ENCODE assay signal across 27 cellular contexts in the genomic region with DNA sequence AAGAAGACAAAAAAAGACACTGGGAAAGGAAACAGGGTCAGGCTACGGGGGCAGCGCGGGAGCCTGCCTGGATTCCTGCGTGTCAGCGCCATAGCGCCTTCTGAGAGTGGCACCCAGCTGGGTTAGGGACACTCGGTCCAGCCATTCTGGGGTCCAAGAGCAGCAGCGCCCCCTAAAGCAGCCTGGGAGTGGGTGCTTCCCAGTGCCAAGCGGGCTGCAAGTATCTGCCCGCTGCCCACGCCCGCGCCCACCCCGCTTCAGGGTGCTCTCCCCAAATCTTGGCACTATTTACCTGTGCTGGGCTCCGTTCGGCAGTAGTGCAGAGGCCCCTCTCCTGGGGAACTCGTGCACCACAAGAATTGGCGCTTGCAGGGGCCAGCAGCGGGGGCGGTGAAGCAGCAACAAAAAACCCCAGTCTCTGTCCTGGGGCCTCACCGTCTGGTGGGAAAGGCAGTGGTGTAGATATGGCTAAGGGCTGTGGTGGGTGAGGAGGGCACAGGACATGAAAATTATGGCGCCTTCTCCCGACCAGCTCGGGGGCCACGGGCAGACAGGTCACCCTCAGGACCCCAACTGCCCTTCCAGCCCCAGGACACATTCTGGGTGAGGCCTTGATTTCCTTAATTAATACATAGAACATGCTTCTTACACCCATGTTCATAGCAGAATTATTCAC. TPM values are rescaled to one million over a fixed set of nuclear protein-coding genes. Genes with fewer than 3 reads are reported as not detected.
A peak's percentile ranks its signal among the peaks of the same experiment; 100 is the strongest.
DNase-seq lines count a peak whose midpoint lies in the region; ATAC-seq, FAIRE-seq and TF ChIP-seq lines count a peak whose summit lies in the region.
"Had no signal": no experiment of that assay in that cellular context is flagged by ENCODE, and none has a peak within 500 bp of the region (broad histone marks: within the 10 kb centered on the region; RNA-seq: fewer than 3 reads in every experiment).

No MANE protein-coding gene starts in this region.

- peak; percentile 46 to 72 for TF ChIP-seq CTCF in GM23338 (conservative IDR thresholded peaks at IDR 0.05; ENCODE audit: low read depth in 2 of 2)
- TF ChIP-seq CTCF in Loucy (conservative IDR thresholded peaks at IDR 0.05; ENCODE audit: low read length): peak; percentile 34; the same call in 1 of the 2 replicates
- TF ChIP-seq CTCF in HepG2 (CRISPR knock-in tag; IDR thresholded peaks at IDR 0.05): peak; percentile 20; the same call in 1 of the 2 replicates
- no peak for TF ChIP-seq CTCF in PC-9 (conservative IDR thresholded peaks at IDR 0.05)

- H3K4me3 Mint-ChIP-seq in GM23338: no peak overlapping the region
- no peak overlapping the region for H3K4me3 Mint-ChIP-seq in stimulated activated effector memory CD8-positive, alpha-beta T cell treated with anti-CD3 and anti-CD28 coated beads, Interleukin-12 subunit alpha, Interleukin-12 subunit beta, amount 100 ng/mL, for 72 hours
- H3K4me3 Mint-ChIP-seq in activated CD4-positive, alpha-beta memory T cell treated with anti-CD3 and anti-CD28 coated beads for 36 hours: no peak overlapping the region
- H3K4me3 Mint-ChIP-seq: activated B cell treated with CpG ODN at 0.5 μM for 24 hours; activated CD4-positive, alpha-beta memory T cell treated with anti-CD3 and anti-CD28 coated beads, Interleukin-2, amount 10 ng/mL, durations not matched to agents 7 days and 5 days; activated naive CD8-positive, alpha-beta T cell; activated T-cell treated with anti-CD3 and anti-CD28 coated beads, Interleukin-2, amount 50 U/mL, for 24 hours; CD4-positive, alpha-beta T cell had no signal

- intact Hi-C loops in HepG2 (cut with micrococcal nuclease; ENCODE audit: unreplicated experiment): no loop called here
- intact Hi-C loops in activated CD4-positive, alpha-beta memory T cell treated with anti-CD3 and anti-CD28 coated beads for 36 hours (cut with micrococcal nuclease): no loop called here
- intact Hi-C loops in PC-9 (cut with micrococcal nuclease; ENCODE audit: unreplicated experiment): no loop called here

- no peak overlapping the region for H3K4me2 ChIP-seq in GM23338
- no peak overlapping the region for H3K4me2 ChIP-seq in Loucy (ENCODE audit: low read depth, low read length, poor library complexity, severe bottlenecking)
- H3K4me2 ChIP-seq in HepG2 (ENCODE audit: low read depth, low read length): no peak overlapping the region
- H3K4me2 ChIP-seq in PC-9: no peak overlapping the region

- TF ChIP-seq EP300 in HepG2 (IDR thresholded peaks at IDR 0.05; ENCODE audit: low read depth in 2 of 2, low read length in 2 of 2) (no peak), HepG2 (CRISPR knock-in tag; IDR thresholded peaks at IDR 0.05; ENCODE audit: borderline replicate concordance) (no peak)

- H3K27me3 ChIP-seq in GM23338 (ENCODE audit: insufficient read depth) (no peaks in the 10 kb centered on the region), Loucy (ENCODE audit: insufficient read depth, low read length, poor library complexity, severe bottlenecking) (no peaks in the 10 kb centered on the region), HepG2 (ENCODE audit: control insufficient read depth in 1 of 2, insufficient read depth in 2 of 2, low read length in 2 of 2) (no peaks in the 10 kb centered on the region; a peak in 1 of 5 replicates), PC-9 (ENCODE audit: insufficient read depth, low read depth) (no peaks in the 10 kb centered on the region)
- H3K27me3 ChIP-seq: ascending aorta, right lobe of liver had no signal

- DNase-seq in GM23338 (ENCODE audit: low spot score) (peak; percentile 50), HepG2 (ENCODE audit: low spot score) (no peak), PC-9 (no peak)
- DNase-seq in stimulated activated effector memory CD8-positive, alpha-beta T cell treated with anti-CD3 and anti-CD28 coated beads, Interleukin-12 subunit alpha, Interleukin-12 subunit beta, amount 100 ng/mL, for 72 hours (ENCODE audit: low spot score in 2 of 2): no peak
- DNase-seq in activated CD4-positive, alpha-beta memory T cell treated with anti-CD3 and anti-CD28 coated beads for 36 hours: no peak
- no peak for DNase-seq in stimulated activated naive CD4-positive, alpha-beta T cell treated with Interleukin-2 at 50 U/mL for 16 hours (lab: John Stamatoyannopoulos, UW)
- DNase-seq: activated B cell treated with CpG ODN at 0.5 μM for 24 hours; activated CD4-positive, alpha-beta memory T cell treated with anti-CD3 and anti-CD28 coated beads, Interleukin-2, amount 10 ng/mL, durations not matched to agents 7 days and 5 days; activated T-cell treated with anti-CD3 and anti-CD28 coated beads, Interleukin-2, amount 50 U/mL, for 24 hours; caudate nucleus; CD4-positive, alpha-beta T cell; dorsolateral prefrontal cortex; foreskin fibroblast; hippocampal formation; Kasumi-1; NCI-H1048; NCI-H187 treated with DMSO at 0.1 percent for 48 hours; NCI-H2227 treated with DMSO at 0.1 percent for 48 hours; NCI-H748 treated with DMSO at 0.1 percent for 48 hours; stimulated activated CD4-positive, alpha-beta T cell treated with anti-CD3 and anti-CD28 coated beads, Interleukin-15, amount 100 ng/mL, for 24 hours; T-helper 9 cell had no signal

- no peak overlapping the region for H3K9ac ChIP-seq in Loucy (ENCODE audit: low read depth, low read length, poor library complexity, severe bottlenecking)
- H3K9ac ChIP-seq in HepG2 (ENCODE audit: insufficient read depth, low read depth, low read length): no peak overlapping the region

- ATAC-seq in GM23338 (peak; percentile 43), HepG2 (no peak)
- ATAC-seq in stimulated activated effector memory CD8-positive, alpha-beta T cell treated with anti-CD3 and anti-CD28 coated beads, Interleukin-12 subunit alpha, Interleukin-12 subunit beta, amount 100 ng/mL, for 72 hours: no peak
- ATAC-seq: right lobe of liver, Right ventricle myocardium inferior had no signal

- in situ Hi-C loops in HepG2 (cut with HindIII; ENCODE audit: extremely low pct_ligation_motif_present, low pct_unique_long_range_greater_than_20kb): no loop called here

- H3K27ac Mint-ChIP-seq in GM23338: no peak overlapping the region
- peak overlapping the region; percentile 83 for H3K27ac Mint-ChIP-seq in stimulated activated effector memory CD8-positive, alpha-beta T cell treated with anti-CD3 and anti-CD28 coated beads, Interleukin-12 subunit alpha, Interleukin-12 subunit beta, amount 100 ng/mL, for 72 hours
- no peak overlapping the region for H3K27ac Mint-ChIP-seq in activated CD4-positive, alpha-beta memory T cell treated with anti-CD3 and anti-CD28 coated beads for 36 hours
- H3K27ac Mint-ChIP-seq: activated B cell treated with CpG ODN at 0.5 μM for 24 hours; activated naive CD8-positive, alpha-beta T cell; activated T-cell treated with anti-CD3 and anti-CD28 coated beads, Interleukin-2, amount 50 U/mL, for 24 hours; CD4-positive, alpha-beta T cell had no signal

- peaks cover 10% of the 10 kb centered on the region for H3K4me1 Mint-ChIP-seq in GM23338
- peaks cover 50% of the 10 kb centered on the region for H3K4me1 Mint-ChIP-seq in stimulated activated effector memory CD8-positive, alpha-beta T cell treated with anti-CD3 and anti-CD28 coated beads, Interleukin-12 subunit alpha, Interleukin-12 subunit beta, amount 100 ng/mL, for 72 hours
- peaks cover 32% of the 10 kb centered on the region for H3K4me1 Mint-ChIP-seq in activated CD4-positive, alpha-beta memory T cell treated with anti-CD3 and anti-CD28 coated beads for 36 hours (ENCODE audit: low read depth)

- BruUV-seq in HepG2 (replicated peaks; lab: Mats Ljungman, UMichigan) (no TSS peak), PC-9 (replicated peaks; lab: Mats Ljungman, UMichigan) (no TSS peak)

- H3K36me3 ChIP-seq in GM23338 (ENCODE audit: insufficient read depth) (no peaks in the 10 kb centered on the region), Loucy (ENCODE audit: insufficient read depth, low read length) (no peaks in the 10 kb centered on the region), HepG2 (replicated peaks in 1 of 2; ENCODE audit: control insufficient read depth in 1 of 2, insufficient read depth in 2 of 2, low read length in 2 of 2) (no peaks in the 10 kb centered on the region), PC-9 (ENCODE audit: low read depth) (no peaks in the 10 kb centered on the region)
- H3K36me3 ChIP-seq: ascending aorta, right lobe of liver had no signal

- H3F3A ChIP-seq in GM23338 (replicated peaks; ENCODE audit: low read depth): no peaks in the 10 kb centered on the region
- H3F3A ChIP-seq in Loucy (ENCODE audit: low read depth): no peaks in the 10 kb centered on the region
- peaks cover 72% of the 10 kb centered on the region for H3F3A ChIP-seq in PC-9 (ENCODE audit: insufficient read depth, low read depth)

- no peak for TF ChIP-seq RAD21 in HepG2 (CRISPR knock-in tag; IDR thresholded peaks at IDR 0.05)

- peaks cover 5% of the 10 kb centered on the region for H3K27me3 Mint-ChIP-seq in GM23338 (ENCODE audit: insufficient read depth, low read depth, poor library complexity)
- no peaks in the 10 kb centered on the region for H3K27me3 Mint-ChIP-seq in activated CD4-positive, alpha-beta memory T cell treated with anti-CD3 and anti-CD28 coated beads for 36 hours
- H3K27me3 Mint-ChIP-seq: activated B cell treated with CpG ODN at 0.5 μM for 24 hours; activated CD4-positive, alpha-beta memory T cell treated with anti-CD3 and anti-CD28 coated beads, Interleukin-2, amount 10 ng/mL, durations not matched to agents 7 days and 5 days; activated naive CD8-positive, alpha-beta T cell; activated T-cell treated with anti-CD3 and anti-CD28 coated beads, Interleukin-2, amount 50 U/mL, for 24 hours; CD4-positive, alpha-beta T cell had no signal

- no peak for TF ChIP-seq POLR2A in HepG2 (IDR thresholded peaks at IDR 0.05; ENCODE audit: insufficient read depth in 1 of 2, low read depth in 2 of 2, low read length in 2 of 2)

- H3K4me1 ChIP-seq in GM23338 (ENCODE audit: insufficient read depth): peaks cover 3% of the 10 kb centered on the region
- H3K4me1 ChIP-seq in Loucy (ENCODE audit: insufficient read depth, low read length, poor library complexity, severe bottlenecking): peaks cover 17% of the 10 kb centered on the region
- peaks cover 77% of the 10 kb centered on the region for H3K4me1 ChIP-seq in HepG2 (ENCODE audit: insufficient read depth, low read length)
- peaks cover 84% of the 10 kb centered on the region for H3K4me1 ChIP-seq in PC-9 (replicated peaks; ENCODE audit: insufficient read depth)

- WGBS in HepG2 (ENCODE audit: low lambda C conversion rate): 70% methylated on average over 24 of the region's 25 CpGs

- H3K27ac ChIP-seq in GM23338 (ENCODE audit: low read depth) (no peak overlapping the region), HepG2 (ENCODE audit: extremely low read length, insufficient read depth, low read length) (no peak overlapping the region), PC-9 (no peak overlapping the region)
- H3K27ac ChIP-seq: ascending aorta had no signal

- no peaks in the 10 kb centered on the region for H3K9me3 ChIP-seq in Loucy (ENCODE audit: insufficient read depth, low read depth, low read length)
- H3K9me3 ChIP-seq in HepG2 (ENCODE audit: low read length): no peaks in the 10 kb centered on the region
- no peaks in the 10 kb centered on the region for H3K9me3 ChIP-seq in PC-9 (ENCODE audit: insufficient read depth, low read depth)
- H3K9me3 ChIP-seq: ascending aorta, right lobe of liver had no signal

- H2AFZ ChIP-seq in GM23338 (peak overlapping the region; percentile 81; the same call in 1 of the 2 replicates), Loucy (ENCODE audit: low read length) (no peak overlapping the region), HepG2 (ENCODE audit: low read length) (no peak overlapping the region), PC-9 (no peak overlapping the region)

- H3K9me3 Mint-ChIP-seq in GM23338: peaks cover 5% of the 10 kb centered on the region
- no peaks in the 10 kb centered on the region for H3K9me3 Mint-ChIP-seq in stimulated activated effector memory CD8-positive, alpha-beta T cell treated with anti-CD3 and anti-CD28 coated beads, Interleukin-12 subunit alpha, Interleukin-12 subunit beta, amount 100 ng/mL, for 72 hours
- no peaks in the 10 kb centered on the region for H3K9me3 Mint-ChIP-seq in activated CD4-positive, alpha-beta memory T cell treated with anti-CD3 and anti-CD28 coated beads for 36 hours
- H3K9me3 Mint-ChIP-seq: activated B cell treated with CpG ODN at 0.5 μM for 24 hours; activated CD4-positive, alpha-beta memory T cell treated with anti-CD3 and anti-CD28 coated beads, Interleukin-2, amount 10 ng/mL, durations not matched to agents 7 days and 5 days; activated T-cell treated with anti-CD3 and anti-CD28 coated beads, Interleukin-2, amount 50 U/mL, for 24 hours; CD4-positive, alpha-beta T cell had no signal

- CTCF ChIA-PET in HepG2 (lab: Yijun Ruan, JAX; ENCODE audit: low intra/inter-chr PET ratio, low total read pairs): no interaction called here
- CTCF ChIA-PET in activated CD4-positive, alpha-beta memory T cell treated with anti-CD3 and anti-CD28 coated beads for 36 hours (lab: Charles Lee): no interaction called here
- CTCF ChIA-PET in PC-9 (lab: Charles Lee): no interaction called here

- H3K79me2 ChIP-seq in GM23338 (replicated peaks; ENCODE audit: insufficient read depth) (no peaks in the 10 kb centered on the region), Loucy (ENCODE audit: insufficient read depth, low read length) (no peaks in the 10 kb centered on the region), HepG2 (ENCODE audit: insufficient read depth, low read length) (no peaks in the 10 kb centered on the region), PC-9 (ENCODE audit: low read depth) (no peaks in the 10 kb centered on the region)

- no peaks in the 10 kb centered on the region for H3K36me3 Mint-ChIP-seq in GM23338 (ENCODE audit: low read depth)
- H3K36me3 Mint-ChIP-seq in stimulated activated effector memory CD8-positive, alpha-beta T cell treated with anti-CD3 and anti-CD28 coated beads, Interleukin-12 subunit alpha, Interleukin-12 subunit beta, amount 100 ng/mL, for 72 hours: no peaks in the 10 kb centered on the region
- H3K36me3 Mint-ChIP-seq in activated CD4-positive, alpha-beta memory T cell treated with anti-CD3 and anti-CD28 coated beads for 36 hours: no peaks in the 10 kb centered on the region
- H3K36me3 Mint-ChIP-seq: activated naive CD8-positive, alpha-beta T cell had no signal

- POLR2A ChIA-PET in HepG2 (lab: Yijun Ruan, JAX) (interaction anchor here (2.0 kb wide), 1 partner anchor 11 kb away, joined by 4 read pairs; no protein-coding TSS in a partner anchor), PC-9 (lab: Charles Lee; ENCODE audit: unreplicated experiment) (no interaction called here)
- POLR2A ChIA-PET in activated CD4-positive, alpha-beta memory T cell treated with anti-CD3 and anti-CD28 coated beads for 36 hours (lab: Charles Lee): no interaction called here

- FAIRE-seq in HepG2 (lab: Jason Lieb, UNC): no peak

- H3K4me3 ChIP-seq in GM23338 (no peak overlapping the region), Loucy (ENCODE audit: low read length, poor library complexity, severe bottlenecking) (no peak overlapping the region), HepG2 (replicated peaks in 1 of 3; ENCODE audit: insufficient read depth in 1 of 3, low read depth in 2 of 3, low read length in 3 of 3) (no peak overlapping the region), PC-9 (no peak overlapping the region)
- H3K4me3 ChIP-seq: ascending aorta, dorsolateral prefrontal cortex, lung, right lobe of liver had no signal

- H3K9me2 ChIP-seq in GM23338 (ENCODE audit: insufficient read depth) (no peaks in the 10 kb centered on the region), Loucy (replicated peaks; ENCODE audit: low read depth, low read length) (no peaks in the 10 kb centered on the region), PC-9 (ENCODE audit: insufficient read depth) (no peaks in the 10 kb centered on the region)

- no peaks in the 10 kb centered on the region for H4K20me1 ChIP-seq in GM23338 (replicated peaks; ENCODE audit: insufficient read depth)
- no peaks in the 10 kb centered on the region for H4K20me1 ChIP-seq in Loucy (ENCODE audit: insufficient read depth, low read length, poor library complexity, severe bottlenecking)
- no peaks in the 10 kb centered on the region for H4K20me1 ChIP-seq in HepG2 (ENCODE audit: insufficient read depth, low read length)
- no peaks in the 10 kb centered on the region for H4K20me1 ChIP-seq in PC-9 (ENCODE audit: insufficient read depth)

RNA-seq across cellular contexts. Expression of a gene that starts 24.1 kb away (rescaled TPM):
- 91.3 and 93.6 TPM in 2 replicates for total RNA-seq in GM23338 (2014; rRNA removed; shearing (Covaris generic))
- polyA plus RNA-seq in GM23338 (2016; fragmentation: Nextera tagmentation; extraction: Ambion mirVana) (41.9 and 50.6 TPM in 2 replicates), HepG2 (2011; rRNA removed) (38.2 and 38.9 TPM in 2 replicates)
- total RNA-seq in HepG2 (2016; rRNA removed; fragmentation: Illumina TruSeq; extraction: Trizol) (64.4 and 76.7 TPM in 2 replicates), PC-9 (2021) (128 and 158 TPM in 2 replicates)
- 5.8 and 7.2 TPM in 2 replicates for total RNA-seq in HepG2 (2016; cell fraction: cytosol; rRNA removed; fragmentation: Illumina TruSeq; extraction: Trizol; ENCODE audit: low read depth)
- total RNA-seq in HepG2 (2016; cell fraction: insoluble cytoplasmic fraction; rRNA removed; fragmentation: Illumina TruSeq; extraction: Trizol): 58.0 and 76.5 TPM in 2 replicates
- total RNA-seq in HepG2 (2016; cell fraction: membrane; rRNA removed; fragmentation: Illumina TruSeq; extraction: Trizol): 18.3 and 23.6 TPM in 2 replicates
- 103 and 116 TPM in 2 replicates for total RNA-seq in HepG2 (2016; cell fraction: nucleus; rRNA removed; fragmentation: Illumina TruSeq; extraction: Trizol)
- polyA plus RNA-seq in HepG2 (2011; cell fraction: cytosol; rRNA removed): 25.2 and 34.9 TPM in 2 replicates
- 20.9 and 21.1 TPM in 2 replicates for polyA plus RNA-seq in HepG2 (2011; cell fraction: nucleus; rRNA removed)
- 42.0 and 46.8 TPM in 2 replicates for polyA plus RNA-seq in HepG2 (2012)
- polyA plus RNA-seq in HepG2 (2016; cell fraction: cytosol; fragmentation: Illumina TruSeq; extraction: Trizol; ENCODE audit: low read depth): 3.8 and 4.4 TPM in 2 replicates
- 58.6 and 66.3 TPM in 2 replicates for polyA plus RNA-seq in HepG2 (2016; cell fraction: insoluble cytoplasmic fraction; fragmentation: Illumina TruSeq; extraction: Trizol; ENCODE audit: low read depth)
- polyA plus RNA-seq in HepG2 (2016; cell fraction: membrane; fragmentation: Illumina TruSeq; extraction: Trizol; ENCODE audit: low read depth): 12.1 and 13.5 TPM in 2 replicates
- polyA plus RNA-seq in HepG2 (2016; cell fraction: nucleus; fragmentation: Illumina TruSeq; extraction: Trizol; ENCODE audit: insufficient read depth, low read depth): 109 and 114 TPM in 2 replicates
- 59.8 and 110 TPM in 2 replicates for polyA minus RNA-seq in HepG2 (2011; rRNA and poly(A)+ RNA removed; ENCODE audit: low replicate concordance)
- 35.1 and 35.9 TPM in 2 replicates for polyA minus RNA-seq in HepG2 (2011; cell fraction: cytosol; rRNA and poly(A)+ RNA removed)
- 43.9 and 51.8 TPM in 2 replicates for polyA minus RNA-seq in HepG2 (2011; cell fraction: nucleus; rRNA and poly(A)+ RNA removed)
- 100 to 1,000 TPM; 146 to 148 TPM for total RNA-seq in activated CD4-positive, alpha-beta memory T cell treated with anti-CD3 and anti-CD28 coated beads for 36 hours
